ENCODE assay signal across 7 cellular contexts in the genomic region with DNA sequence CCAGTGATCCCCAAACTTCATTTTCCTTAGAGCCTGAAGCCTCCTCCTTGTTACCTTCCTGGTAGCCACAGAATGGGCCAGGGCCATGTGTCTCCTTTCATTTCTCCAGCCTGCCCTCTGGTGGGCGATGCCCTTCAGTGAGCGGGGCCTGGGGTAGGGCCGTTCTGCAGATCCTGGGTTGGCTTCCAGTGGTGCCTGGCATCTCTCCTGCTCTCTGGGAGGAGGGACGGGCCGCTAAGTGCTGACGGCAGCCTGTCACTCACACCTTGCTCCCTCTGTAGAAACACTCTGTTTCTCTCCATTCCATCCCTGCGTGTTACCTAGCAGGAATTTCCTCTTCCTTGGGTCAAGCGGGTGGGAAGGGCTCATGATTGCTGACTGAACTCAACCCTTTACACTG.
DNase-seq lines count a peak whose midpoint lies in the region; ATAC-seq and TF ChIP-seq lines count a peak whose summit lies in the region.

No MANE protein-coding gene starts in this region.

- H3K36me3 Mint-ChIP-seq in stimulated activated naive B cell treated with anti-CD40 and anti-IgM and Interleukin-4, amounts not matched to agents 10 μg/mL and 1 μg/mL and 100 μg/mL, for 72 hours: peaks cover 2 to 4% of the 10 kb centered on the region in 2 donors

- no peak for TF ChIP-seq EP300 in Ishikawa (IDR thresholded peaks at IDR 0.05; ENCODE audit: borderline replicate concordance)

- POLR2A ChIA-PET in PC-3 (lab: Charles Lee; ENCODE audit: unreplicated experiment): interaction anchor here (0.6 kb wide), 1 partner anchor 76 kb away, joined by 4 read pairs; no protein-coding TSS in a partner anchor

- H4K20me1 ChIP-seq in PC-3 (ENCODE audit: low read length): no peaks in the 10 kb centered on the region

- peaks cover 15 to 16% of the 10 kb centered on the region in 2 donors for H3K27me3 Mint-ChIP-seq in stimulated activated naive B cell treated with anti-CD40 and anti-IgM and Interleukin-4, amounts not matched to agents 10 μg/mL and 1 μg/mL and 100 μg/mL, for 72 hours

- H3K4me3 Mint-ChIP-seq in stimulated activated naive B cell treated with anti-CD40 and anti-IgM and Interleukin-4, amounts not matched to agents 10 μg/mL and 1 μg/mL and 100 μg/mL, for 72 hours: no peak overlapping the region

- H3K9ac ChIP-seq in PC-3 (ENCODE audit: low read length): no peak overlapping the region

- no peak overlapping the region for H3K4me2 ChIP-seq in PC-3 (ENCODE audit: low read length)

- no peaks in the 10 kb centered on the region for H3K9me3 ChIP-seq in PC-3 (ENCODE audit: low read length)

- peaks cover 9 to 16% of the 10 kb centered on the region in 2 donors for H3K4me1 Mint-ChIP-seq in stimulated activated naive B cell treated with anti-CD40 and anti-IgM and Interleukin-4, amounts not matched to agents 10 μg/mL and 1 μg/mL and 100 μg/mL, for 72 hours

- peak; percentile 71 for TF ChIP-seq CTCF in PC-3 (conservative IDR thresholded peaks at IDR 0.05; ENCODE audit: low read depth, low read length)
- peak; percentile 83 for TF ChIP-seq CTCF in cardiac fibroblast (IDR thresholded peaks at IDR 0.05; ENCODE audit: low read depth, low read length)

- H3K9me2 ChIP-seq in PC-3 (replicated peaks; ENCODE audit: low read length): no peaks in the 10 kb centered on the region

- no peak overlapping the region for H3K27ac Mint-ChIP-seq in stimulated activated naive B cell treated with anti-CD40 and anti-IgM and Interleukin-4, amounts not matched to agents 10 μg/mL and 1 μg/mL and 100 μg/mL, for 72 hours

- no peaks in the 10 kb centered on the region for H3F3A ChIP-seq in PC-3 (ENCODE audit: low read length, unreplicated experiment)

- H3K9me3 Mint-ChIP-seq in stimulated activated naive B cell treated with anti-CD40 and anti-IgM and Interleukin-4, amounts not matched to agents 10 μg/mL and 1 μg/mL and 100 μg/mL, for 72 hours: peaks cover 5 to 12% of the 10 kb centered on the region in 2 donors

- intact Hi-C loops in PC-3 (cut with micrococcal nuclease) (no loop called here), left colon (cut with DNase I, micrococcal nuclease) (loop anchor here in 1 of 2 donors (10.0 kb wide), 1 partner anchor 230 kb away; a partner anchor contains a TSS)

- H3K4me3 ChIP-seq in PC-3 (ENCODE audit: low read length) (no peak overlapping the region), cardiac fibroblast (replicated peaks in 1 of 2; ENCODE audit: low read depth in 2 of 2, low read length in 2 of 2) (no peak overlapping the region)

- no peak overlapping the region for H3K27ac ChIP-seq in PC-3 (ENCODE audit: low read length)

- DNase-seq in ELR (ENCODE audit: low read depth) (peak; percentile 87), PC-3 (peak; percentile 59), cardiac fibroblast (ENCODE audit: low read depth in 2 of 2) (peak; percentile 73 to 86), left colon (peak; percentile 72 to 89)
- DNase-seq in stimulated activated naive B cell treated with anti-CD40 and anti-IgM and Interleukin-4, amounts not matched to agents 10 μg/mL and 1 μg/mL and 100 μg/mL, for 72 hours: peak; percentile 15

- no peaks in the 10 kb centered on the region for H3K36me3 ChIP-seq in PC-3 (ENCODE audit: low read depth, low read length)

- H3K79me2 ChIP-seq in PC-3 (ENCODE audit: low read length): no peaks in the 10 kb centered on the region

- CTCF ChIA-PET in PC-3 (lab: Charles Lee): no interaction called here

- H3K27me3 ChIP-seq in PC-3 (ENCODE audit: low read length): peaks cover 88% of the 10 kb centered on the region

- H2AFZ ChIP-seq in PC-3 (ENCODE audit: low read length): no peak overlapping the region

- BruUV-seq in PC-3 (replicated peaks; lab: Mats Ljungman, UMichigan): no TSS peak

- no peaks in the 10 kb centered on the region for H3K4me1 ChIP-seq in PC-3 (ENCODE audit: insufficient read depth, low read length)

- ATAC-seq in PC-3: peak; percentile 70; the same call in 1 of the 2 replicates
- peak; percentile 89 for ATAC-seq in left colon
- ATAC-seq in stimulated activated naive B cell treated with anti-CD40 and anti-IgM and Interleukin-4, amounts not matched to agents 10 μg/mL and 1 μg/mL and 100 μg/mL, for 72 hours (replicated peaks): peak; percentile 77 to 85
- ATAC-seq in GM18873 (IDR thresholded peaks at IDR 0.05; ENCODE audit: low FRiP score, unreplicated experiment): no peak

- peak; percentile 50; the same call in 1 of the 2 replicates for TF ChIP-seq RAD21 in Ishikawa (IDR thresholded peaks at IDR 0.05; ENCODE audit: low read depth)

TF ChIP-seq in Ishikawa, 13 proteins besides CTCF, POLR2A, EP300 and RAD21:
- TF ChIP-seq CEBPB (IDR thresholded peaks at IDR 0.05): no peak
- TF ChIP-seq CREB1 (IDR thresholded peaks at IDR 0.05; ENCODE audit: low read depth): no peak
- TF ChIP-seq, protein P1, sequence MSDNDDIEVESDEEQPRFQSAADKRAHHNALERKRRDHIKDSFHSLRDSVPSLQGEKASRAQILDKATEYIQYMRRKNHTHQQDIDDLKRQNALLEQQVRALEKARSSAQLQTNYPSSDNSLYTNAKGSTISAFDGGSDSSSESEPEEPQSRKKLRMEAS (IDR thresholded peaks at IDR 0.05): no peak
- TF ChIP-seq, protein P2, sequence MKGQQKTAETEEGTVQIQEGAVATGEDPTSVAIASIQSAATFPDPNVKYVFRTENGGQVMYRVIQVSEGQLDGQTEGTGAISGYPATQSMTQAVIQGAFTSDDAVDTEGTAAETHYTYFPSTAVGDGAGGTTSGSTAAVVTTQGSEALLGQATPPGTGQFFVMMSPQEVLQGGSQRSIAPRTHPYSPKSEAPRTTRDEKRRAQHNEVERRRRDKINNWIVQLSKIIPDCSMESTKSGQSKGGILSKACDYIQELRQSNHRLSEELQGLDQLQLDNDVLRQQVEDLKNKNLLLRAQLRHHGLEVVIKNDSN (IDR thresholded peaks at IDR 0.05): no peak
- no peak for TF ChIP-seq ZBTB7A (IDR thresholded peaks at IDR 0.05; ENCODE audit: low read depth)
- no peak for TF ChIP-seq FOXM1 (IDR thresholded peaks at IDR 0.05; ENCODE audit: borderline replicate concordance, low read depth)
- TF ChIP-seq TEAD4 (IDR thresholded peaks at IDR 0.05): no peak
- no peak for TF ChIP-seq TCF12 (IDR thresholded peaks at IDR 0.05; ENCODE audit: low read depth)
- TF ChIP-seq EGR1 (IDR thresholded peaks at IDR 0.05): no peak
- TF ChIP-seq NFIC (IDR thresholded peaks at IDR 0.05): no peak
- TF ChIP-seq, protein P3, sequence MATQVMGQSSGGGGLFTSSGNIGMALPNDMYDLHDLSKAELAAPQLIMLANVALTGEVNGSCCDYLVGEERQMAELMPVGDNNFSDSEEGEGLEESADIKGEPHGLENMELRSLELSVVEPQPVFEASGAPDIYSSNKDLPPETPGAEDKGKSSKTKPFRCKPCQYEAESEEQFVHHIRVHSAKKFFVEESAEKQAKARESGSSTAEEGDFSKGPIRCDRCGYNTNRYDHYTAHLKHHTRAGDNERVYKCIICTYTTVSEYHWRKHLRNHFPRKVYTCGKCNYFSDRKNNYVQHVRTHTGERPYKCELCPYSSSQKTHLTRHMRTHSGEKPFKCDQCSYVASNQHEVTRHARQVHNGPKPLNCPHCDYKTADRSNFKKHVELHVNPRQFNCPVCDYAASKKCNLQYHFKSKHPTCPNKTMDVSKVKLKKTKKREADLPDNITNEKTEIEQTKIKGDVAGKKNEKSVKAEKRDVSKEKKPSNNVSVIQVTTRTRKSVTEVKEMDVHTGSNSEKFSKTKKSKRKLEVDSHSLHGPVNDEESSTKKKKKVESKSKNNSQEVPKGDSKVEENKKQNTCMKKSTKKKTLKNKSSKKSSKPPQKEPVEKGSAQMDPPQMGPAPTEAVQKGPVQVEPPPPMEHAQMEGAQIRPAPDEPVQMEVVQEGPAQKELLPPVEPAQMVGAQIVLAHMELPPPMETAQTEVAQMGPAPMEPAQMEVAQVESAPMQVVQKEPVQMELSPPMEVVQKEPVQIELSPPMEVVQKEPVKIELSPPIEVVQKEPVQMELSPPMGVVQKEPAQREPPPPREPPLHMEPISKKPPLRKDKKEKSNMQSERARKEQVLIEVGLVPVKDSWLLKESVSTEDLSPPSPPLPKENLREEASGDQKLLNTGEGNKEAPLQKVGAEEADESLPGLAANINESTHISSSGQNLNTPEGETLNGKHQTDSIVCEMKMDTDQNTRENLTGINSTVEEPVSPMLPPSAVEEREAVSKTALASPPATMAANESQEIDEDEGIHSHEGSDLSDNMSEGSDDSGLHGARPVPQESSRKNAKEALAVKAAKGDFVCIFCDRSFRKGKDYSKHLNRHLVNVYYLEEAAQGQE (IDR thresholded peaks at IDR 0.05; ENCODE audit: low read depth): no peak
- TF ChIP-seq YY1 (IDR thresholded peaks at IDR 0.05; ENCODE audit: low read depth): no peak
- TF ChIP-seq TAF1 (IDR thresholded peaks at IDR 0.05; ENCODE audit: low read depth): no peak

Comparison
In these comparisons a context has a peak if more than half of its experiments do, and no peak if none do; other contexts are left out.
1. DNase-seq: peak in every context shown above with its lines; median percentile 87 in ELR; 80 in left colon; 80 in cardiac fibroblast; 59 in PC-3; 15 in stimulated activated naive B cell treated with anti-CD40 and anti-IgM and Interleukin-4, amounts not matched to agents 10 μg/mL and 1 μg/mL and 100 μg/mL, for 72 hours.